Comparison of ENCODE assay signal across 22 cellular contexts in the genomic region with DNA sequence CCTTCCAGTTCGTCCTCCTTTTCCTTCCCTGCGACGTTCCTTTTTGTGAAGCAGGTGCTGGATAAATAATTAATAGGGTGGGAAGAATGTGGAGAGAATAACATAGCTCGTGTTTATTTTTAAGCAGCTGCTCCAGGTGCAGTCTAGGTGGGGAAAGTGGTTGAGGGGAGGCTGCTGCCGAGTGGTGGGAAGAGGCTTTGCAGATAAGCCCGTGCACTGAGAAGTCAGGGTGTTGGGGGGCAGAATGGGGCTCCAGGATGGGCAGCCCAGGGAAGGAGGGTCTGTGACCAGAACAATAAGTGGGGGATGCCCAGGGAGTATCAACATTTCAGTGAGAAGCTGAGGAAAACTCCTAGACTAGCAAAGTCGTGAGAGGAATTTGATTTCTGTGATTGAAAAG.
DNase-seq lines count a peak whose midpoint lies in the region; ATAC-seq, FAIRE-seq and TF ChIP-seq lines count a peak whose summit lies in the region.
"Had no signal": no experiment of that assay in that cellular context is flagged by ENCODE, and none has a peak within 500 bp of the region (broad histone marks: within the 10 kb centered on the region; RNA-seq: fewer than 3 reads in every experiment).

No MANE protein-coding gene starts in this region.

- H3K27ac Mint-ChIP-seq in dendritic cell treated with granulocyte-macrophage colony-stimulating factor and Interleukin-4, amounts not matched to agents 40 ng/mL and 50 ng/mL, for 4 days: peak overlapping the region; percentile 65
- H3K27ac Mint-ChIP-seq in neural progenitor cell: no peak overlapping the region
- H3K27ac Mint-ChIP-seq: activated CD8-positive, alpha-beta T cell treated with anti-CD3 and anti-CD28 coated beads for 36 hours; activated T-cell treated with anti-CD3 and anti-CD28 coated beads, Interleukin-2, amount 50 U/mL, for 24 hours had no signal

- H2AFZ ChIP-seq in neural progenitor cell (replicated peaks) (no peak overlapping the region), HepG2 (ENCODE audit: low read length) (no peak overlapping the region)

- no peak for FAIRE-seq in HepG2 (lab: Jason Lieb, UNC)

- in situ Hi-C loops in HepG2 (cut with HindIII; ENCODE audit: extremely low pct_ligation_motif_present, low pct_unique_long_range_greater_than_20kb): no loop called here

- intact Hi-C loops in dendritic cell treated with granulocyte-macrophage colony-stimulating factor and Interleukin-4, amounts not matched to agents 40 ng/mL and 50 ng/mL, for 4 days (cut with micrococcal nuclease): no loop called here
- intact Hi-C loops in upper lobe of right lung (cut with DNase I): no loop called here
- intact Hi-C loops in HepG2 (cut with micrococcal nuclease; ENCODE audit: unreplicated experiment): loop anchor here (5.0 kb wide), 1 partner anchor 276 kb away; no protein-coding TSS in a partner anchor

- no peaks in the 10 kb centered on the region for H3K79me2 ChIP-seq in neural progenitor cell (ENCODE audit: low read depth)
- H3K79me2 ChIP-seq in HepG2 (ENCODE audit: insufficient read depth, low read length): no peaks in the 10 kb centered on the region

- POLR2A ChIA-PET in HepG2 (lab: Yijun Ruan, JAX): no interaction called here

- 13% methylated on average over 7 of the region's 7 CpGs for WGBS in HepG2 (ENCODE audit: low lambda C conversion rate)

- no peak overlapping the region for H3K9ac ChIP-seq in neural progenitor cell
- no peak overlapping the region for H3K9ac ChIP-seq in HepG2 (ENCODE audit: insufficient read depth, low read depth, low read length)

- H3K27me3 Mint-ChIP-seq in dendritic cell treated with granulocyte-macrophage colony-stimulating factor and Interleukin-4, amounts not matched to agents 40 ng/mL and 50 ng/mL, for 4 days: no peaks in the 10 kb centered on the region
- H3K27me3 Mint-ChIP-seq in neural progenitor cell (ENCODE audit: insufficient read depth, low read depth): peaks cover 2% of the 10 kb centered on the region
- H3K27me3 Mint-ChIP-seq: activated CD8-positive, alpha-beta T cell treated with anti-CD3 and anti-CD28 coated beads for 36 hours; activated T-cell treated with anti-CD3 and anti-CD28 coated beads, Interleukin-2, amount 50 U/mL, for 24 hours had no signal

- no peaks in the 10 kb centered on the region for H3F3A ChIP-seq in neural progenitor cell (ENCODE audit: low read depth)

- H3K4me3 Mint-ChIP-seq in dendritic cell treated with granulocyte-macrophage colony-stimulating factor and Interleukin-4, amounts not matched to agents 40 ng/mL and 50 ng/mL, for 4 days: no peak overlapping the region
- no peak overlapping the region for H3K4me3 Mint-ChIP-seq in neural progenitor cell
- H3K4me3 Mint-ChIP-seq: activated CD8-positive, alpha-beta T cell treated with anti-CD3 and anti-CD28 coated beads for 36 hours; activated T-cell treated with anti-CD3 and anti-CD28 coated beads, Interleukin-2, amount 50 U/mL, for 24 hours; neural crest cell had no signal

- CTCF ChIA-PET in HepG2 (lab: Yijun Ruan, JAX; ENCODE audit: low intra/inter-chr PET ratio, low total read pairs): no interaction called here

- H3K36me3 Mint-ChIP-seq in dendritic cell treated with granulocyte-macrophage colony-stimulating factor and Interleukin-4, amounts not matched to agents 40 ng/mL and 50 ng/mL, for 4 days (ENCODE audit: low read depth): peaks cover 16% of the 10 kb centered on the region
- H3K36me3 Mint-ChIP-seq in neural progenitor cell: no peaks in the 10 kb centered on the region

- no TSS peak for BruUV-seq in HepG2 (replicated peaks; lab: Mats Ljungman, UMichigan)

- DNase-seq in NCI-H1436 (lab: John Stamatoyannopoulos, UW): peak; percentile 9
- no peak for DNase-seq in NCI-H1436 treated with DMSO at 0.1 percent for 48 hours (lab: John Stamatoyannopoulos, UW)
- peak; percentile 32 for DNase-seq in NCI-H2196 (lab: John Stamatoyannopoulos, UW; ENCODE audit: unreplicated experiment)
- peak; percentile 30 for DNase-seq in upper lobe of right lung
- no peak for DNase-seq in neural progenitor cell (ENCODE audit: low spot score)
- no peak for DNase-seq in RPMI8226
- DNase-seq in HepG2 (ENCODE audit: low spot score): no peak
- DNase-seq: activated CD4-positive, CD25-positive, alpha-beta regulatory T cell; activated CD8-positive, alpha-beta T cell treated with anti-CD3 and anti-CD28 coated beads for 36 hours; activated naive CD4-positive, alpha-beta T cell treated with anti-CD3 and anti-CD28 coated beads, Interleukin-2, amount 50 U/mL, for 16 hours; activated T-cell treated with anti-CD3 and anti-CD28 coated beads, Interleukin-2, amount 50 U/mL, for 24 hours; foreskin keratinocyte; left colon; midbrain; NCI-H446; psoas muscle; SJCRH30 had no signal

- H4K20me1 ChIP-seq in neural progenitor cell (ENCODE audit: low read depth) (no peaks in the 10 kb centered on the region), HepG2 (ENCODE audit: insufficient read depth, low read length) (no peaks in the 10 kb centered on the region)

- TF ChIP-seq CTCF in upper lobe of right lung (IDR thresholded peaks at IDR 0.05) (no peak), neural progenitor cell (IDR thresholded peaks at IDR 0.05) (no peak), HepG2 (CRISPR knock-in tag; IDR thresholded peaks at IDR 0.05) (no peak)

- TF ChIP-seq POLR2A in HepG2 (IDR thresholded peaks at IDR 0.05; ENCODE audit: insufficient read depth in 1 of 2, low read depth in 2 of 2, low read length in 2 of 2): no peak

- H3K36me3 ChIP-seq in upper lobe of right lung (no peaks in the 10 kb centered on the region), neural progenitor cell (no peaks in the 10 kb centered on the region), HepG2 (replicated peaks in 1 of 2; ENCODE audit: control insufficient read depth in 1 of 2, insufficient read depth in 2 of 2, low read length in 2 of 2) (no peaks in the 10 kb centered on the region)
- H3K36me3 ChIP-seq: SJCRH30, thoracic aorta had no signal

- no peaks in the 10 kb centered on the region for H3K9me3 Mint-ChIP-seq in dendritic cell treated with granulocyte-macrophage colony-stimulating factor and Interleukin-4, amounts not matched to agents 40 ng/mL and 50 ng/mL, for 4 days
- no peaks in the 10 kb centered on the region for H3K9me3 Mint-ChIP-seq in neural progenitor cell
- H3K9me3 Mint-ChIP-seq: activated CD8-positive, alpha-beta T cell treated with anti-CD3 and anti-CD28 coated beads for 36 hours; activated T-cell treated with anti-CD3 and anti-CD28 coated beads, Interleukin-2, amount 50 U/mL, for 24 hours; neural crest cell had no signal

- H3K4me1 ChIP-seq in upper lobe of right lung: no peaks in the 10 kb centered on the region
- no peaks in the 10 kb centered on the region for H3K4me1 ChIP-seq in neural progenitor cell
- no peaks in the 10 kb centered on the region for H3K4me1 ChIP-seq in HepG2 (ENCODE audit: insufficient read depth, low read length)
- H3K4me1 ChIP-seq: foreskin keratinocyte, psoas muscle, SJCRH30 had no signal

- no peak overlapping the region for H3K27ac ChIP-seq in upper lobe of right lung
- H3K27ac ChIP-seq in neural progenitor cell: no peak overlapping the region
- H3K27ac ChIP-seq in HepG2 (ENCODE audit: extremely low read length, insufficient read depth, low read length): no peak overlapping the region
- H3K27ac ChIP-seq: 22Rv1, coronary artery, foreskin keratinocyte, psoas muscle, SJCRH30, thoracic aorta had no signal

- H3K4me3 ChIP-seq in upper lobe of right lung: no peak overlapping the region
- no peak overlapping the region for H3K4me3 ChIP-seq in neural progenitor cell
- H3K4me3 ChIP-seq in HepG2 (replicated peaks in 1 of 3; ENCODE audit: insufficient read depth in 1 of 3, low read depth in 2 of 3, low read length in 3 of 3): no peak overlapping the region
- H3K4me3 ChIP-seq: coronary artery, psoas muscle, SJCRH30, thoracic aorta had no signal

- H3K4me2 ChIP-seq in neural progenitor cell (no peak overlapping the region), HepG2 (ENCODE audit: low read depth, low read length) (no peak overlapping the region)

- no peaks in the 10 kb centered on the region for H3K27me3 ChIP-seq in upper lobe of right lung
- H3K27me3 ChIP-seq in neural progenitor cell: no peaks in the 10 kb centered on the region
- no peaks in the 10 kb centered on the region for H3K27me3 ChIP-seq in HepG2 (ENCODE audit: control insufficient read depth in 1 of 2, insufficient read depth in 2 of 2, low read length in 2 of 2)
- H3K27me3 ChIP-seq: foreskin keratinocyte, SJCRH30 had no signal

- H3K9me3 ChIP-seq in upper lobe of right lung (no peaks in the 10 kb centered on the region), neural progenitor cell (ENCODE audit: low read depth) (no peaks in the 10 kb centered on the region), HepG2 (ENCODE audit: low read length) (no peaks in the 10 kb centered on the region)
- H3K9me3 ChIP-seq: psoas muscle, SJCRH30, thoracic aorta had no signal

- ATAC-seq in upper lobe of right lung (no peak), HepG2 (no peak)
- ATAC-seq: activated CD8-positive, alpha-beta T cell treated with anti-CD3 and anti-CD28 coated beads for 36 hours; foreskin keratinocyte; psoas muscle had no signal

- TF ChIP-seq RAD21 in HepG2 (CRISPR knock-in tag; IDR thresholded peaks at IDR 0.05): no peak

- TF ChIP-seq EP300 in HepG2 (IDR thresholded peaks at IDR 0.05; ENCODE audit: low read depth in 2 of 2, low read length in 2 of 2) (no peak), HepG2 (CRISPR knock-in tag; IDR thresholded peaks at IDR 0.05; ENCODE audit: borderline replicate concordance) (no peak)

- H3K4me1 Mint-ChIP-seq in dendritic cell treated with granulocyte-macrophage colony-stimulating factor and Interleukin-4, amounts not matched to agents 40 ng/mL and 50 ng/mL, for 4 days (ENCODE audit: low read depth): peaks cover 53% of the 10 kb centered on the region
- H3K4me1 Mint-ChIP-seq in neural progenitor cell: no peaks in the 10 kb centered on the region

TF ChIP-seq in HepG2, 621 proteins besides CTCF, POLR2A, EP300 and RAD21 (continues in another document):
- TF ChIP-seq HIVEP1 (CRISPR knock-in tag; IDR thresholded peaks at IDR 0.05) (no peak), PREB (CRISPR knock-in tag; IDR thresholded peaks at IDR 0.05) (no peak), HOXA5 (CRISPR knock-in tag; IDR thresholded peaks at IDR 0.05) (no peak), ZNF234 (CRISPR knock-in tag; conservative IDR thresholded peaks at IDR 0.05) (no peak), CBX1 (IDR thresholded peaks at IDR 0.05; ENCODE audit: low read depth) (no peak), ZNF383 (CRISPR knock-in tag; IDR thresholded peaks at IDR 0.05; ENCODE audit: borderline replicate concordance) (no peak)

Comparison
In these comparisons a context has a peak if more than half of its experiments do, and no peak if none do; other contexts are left out.
1. DNase-seq: peak in NCI-H1436 (single experiment), NCI-H2196 (single experiment) and upper lobe of right lung (single experiment); none in NCI-H1436 treated with DMSO at 0.1 percent for 48 hours (single experiment), neural progenitor cell (single experiment), RPMI8226 (single experiment) and HepG2 (single experiment).